Comparison of ENCODE assay signal across 16 cellular contexts in genomic region chr5:176943816-176944215, GRCh38. TPM values are rescaled to one million over a fixed set of nuclear protein-coding genes. Genes with fewer than 3 reads are reported as not detected.
A peak's percentile ranks its signal among the peaks of the same experiment; 100 is the strongest.
DNase-seq lines count a peak whose midpoint lies in the region; ATAC-seq and TF ChIP-seq lines count a peak whose summit lies in the region.
"Had no signal": no experiment of that assay in that cellular context is flagged by ENCODE, and none has a peak within 500 bp of the region (broad histone marks: within the 10 kb centered on the region; RNA-seq: fewer than 3 reads in every experiment).

No MANE protein-coding gene starts in this region.

- H3K9me3 ChIP-seq in T-helper 17 cell (ENCODE audit: control insufficient read depth, low read length, poor library complexity, severe bottlenecking) = no peaks in the 10 kb centered on the region
- H3K9me3 ChIP-seq: MG63, SJSA1 had no signal

- H3K27me3 Mint-ChIP-seq in stimulated activated naive CD8-positive, alpha-beta T cell treated with anti-CD3 and anti-CD28 coated beads, Interleukin-15, amount 100 ng/mL, for 72 hours = no peaks in the 10 kb centered on the region
- no peaks in the 10 kb centered on the region for H3K27me3 Mint-ChIP-seq in T-helper 17 cell

- DNase-seq in stimulated activated naive CD8-positive, alpha-beta T cell treated with anti-CD3 and anti-CD28 coated beads, Interleukin-15, amount 100 ng/mL, for 72 hours = no peak
- no peak for DNase-seq in stimulated activated naive CD8-positive, alpha-beta T cell treated with anti-CD3 and anti-CD28 coated beads, Interleukin-15, Interleukin-2, amounts not matched to agents 100 U/mL and 50 U/mL, for 24 hours
- DNase-seq in T-helper 17 cell = no peak
- DNase-seq in iPS DF 4.7 (ENCODE audit: extremely low read depth, low spot score) = peak; percentile 25
- DNase-seq in NCI-H226 = no peak
- DNase-seq in NCI-H2171 treated with DMSO at 0.1 percent for 48 hours (lab: John Stamatoyannopoulos, UW) = no peak
- DNase-seq: DMS153, EL, MG63, NCI-H1105, NCI-H1694 treated with DMSO at 0.1 percent for 48 hours, NCI-H510A had no signal

- H3K4me1 Mint-ChIP-seq in stimulated activated naive CD8-positive, alpha-beta T cell treated with anti-CD3 and anti-CD28 coated beads, Interleukin-15, amount 100 ng/mL, for 72 hours = no peaks in the 10 kb centered on the region
- peaks cover 4% of the 10 kb centered on the region for H3K4me1 Mint-ChIP-seq in T-helper 17 cell

- H3K27ac Mint-ChIP-seq in stimulated activated naive CD8-positive, alpha-beta T cell treated with anti-CD3 and anti-CD28 coated beads, Interleukin-15, amount 100 ng/mL, for 72 hours = peak overlapping the region in 1 of 2 donors; percentile 73
- peak overlapping the region; percentile 16 for H3K27ac Mint-ChIP-seq in T-helper 17 cell

- no peaks in the 10 kb centered on the region for H3K9me3 Mint-ChIP-seq in stimulated activated naive CD8-positive, alpha-beta T cell treated with anti-CD3 and anti-CD28 coated beads, Interleukin-15, amount 100 ng/mL, for 72 hours

- peak; percentile 59 for ATAC-seq in stimulated activated naive CD8-positive, alpha-beta T cell treated with anti-CD3 and anti-CD28 coated beads, Interleukin-15, amount 100 ng/mL, for 72 hours
- no peak for ATAC-seq in stimulated activated naive CD8-positive, alpha-beta T cell treated with anti-CD3 and anti-CD28 coated beads, Interleukin-15, Interleukin-2, amounts not matched to agents 100 U/mL and 50 U/mL, for 24 hours
- ATAC-seq in T-helper 17 cell (no peak), SK-N-SH treated with all-trans-retinoic acid at 6 μM for 48 hours (no peak), HG02678 (IDR thresholded peaks at IDR 0.05; ENCODE audit: unreplicated experiment) (no peak)
- ATAC-seq: HepG2 had no signal

- H3K36me3 Mint-ChIP-seq in T-helper 17 cell (ENCODE audit: low read depth) = peaks cover 6% of the 10 kb centered on the region

- H3K4me3 Mint-ChIP-seq in stimulated activated naive CD8-positive, alpha-beta T cell treated with anti-CD3 and anti-CD28 coated beads, Interleukin-15, amount 100 ng/mL, for 72 hours = no peak overlapping the region
- no peak overlapping the region for H3K4me3 Mint-ChIP-seq in T-helper 17 cell

TF ChIP-seq in SK-N-SH treated with all-trans-retinoic acid at 6 μM for 48 hours, 23 proteins besides CTCF, POLR2A, EP300 and RAD21:
- TF ChIP-seq BACH2 (CRISPR knock-in tag; IDR thresholded peaks at IDR 0.05; ENCODE audit: borderline replicate concordance) = no peak

RNA-seq across cellular contexts. Expression of gene HK3, which starts 44.7 kb away (rescaled TPM):
- total RNA-seq in T-helper 17 cell = 1 to 10 TPM; 1.2 to 4.6 TPM
- total RNA-seq: HepG2, SJSA1 had no signal
